Comparison of ENCODE assay signal across 8 cellular contexts in the genomic region with DNA sequence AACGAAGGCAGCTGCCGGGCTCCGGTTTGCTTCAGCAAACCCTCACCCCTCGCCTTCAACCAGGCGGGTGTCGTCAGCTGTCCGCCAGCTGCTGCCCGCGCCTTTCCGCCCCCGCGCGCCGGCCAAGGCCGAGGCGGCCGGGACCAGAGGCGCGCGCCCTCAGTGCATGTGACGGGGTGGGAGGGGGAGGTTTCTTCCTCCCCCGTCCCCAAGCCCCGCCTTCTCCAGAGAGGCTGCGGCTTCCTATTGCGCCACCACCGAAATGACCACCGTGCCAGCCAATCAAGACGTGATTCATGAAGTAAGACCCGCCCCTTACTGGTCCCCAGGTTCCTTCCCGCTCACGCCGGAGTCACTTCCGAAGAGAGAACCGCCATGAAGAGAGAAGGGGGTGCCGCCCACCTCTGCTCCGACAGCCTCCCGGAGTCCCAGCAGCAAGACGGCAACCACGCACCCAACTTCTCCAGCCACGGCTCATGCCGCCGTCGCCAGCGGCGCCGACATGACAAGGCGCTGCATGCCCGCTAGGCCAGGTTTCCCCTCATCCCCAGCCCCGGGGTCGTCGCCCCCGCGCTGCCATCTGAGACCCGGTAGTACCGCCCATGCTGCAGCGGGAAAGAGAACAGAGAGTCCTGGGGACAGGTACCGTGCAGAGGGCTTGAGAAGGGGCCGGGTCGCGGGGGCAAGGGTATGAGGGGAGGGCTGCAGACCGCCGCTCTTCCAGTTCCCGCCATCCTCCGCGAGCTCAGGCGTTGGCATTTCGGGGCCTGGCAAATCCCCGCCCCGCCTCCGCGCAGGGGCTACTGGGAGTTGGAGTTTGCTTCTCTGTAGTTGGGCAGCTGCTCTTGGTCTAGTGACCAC. TPM values are rescaled to one million over a fixed set of nuclear protein-coding genes. Genes with fewer than 3 reads are reported as not detected.
DNase-seq lines count a peak whose midpoint lies in the region; ATAC-seq, FAIRE-seq and TF ChIP-seq lines count a peak whose summit lies in the region.

TSS of gene SLF2 (plus strand) at position 355 of the 861 bp plus-strand sequence. CDS start at position 503, 148 bp downstream.

- TF ChIP-seq CTCF in AG04449 (IDR thresholded peaks at IDR 0.05; ENCODE audit: insufficient read depth, low read length, missing control alignments) (no peak), WI38 (IDR thresholded peaks at IDR 0.05; ENCODE audit: low read depth, low read length) (no peak), bronchial epithelial cell (IDR thresholded peaks at IDR 0.05; ENCODE audit: insufficient read depth, low read length, severe bottlenecking) (no peak)

- H3K9me3 ChIP-seq in small intestine (ENCODE audit: control insufficient read depth, low read depth) = no peaks in the 10 kb centered on the region

- 0 to 1% (median 1%) methylated on average over 64 to 71 of the region's 71 CpGs for WGBS in small intestine, 3 donors

- peaks cover 0 to 4% of the 10 kb centered on the region in 2 donors for H3K4me1 ChIP-seq in small intestine (ENCODE audit: control insufficient read depth in 2 of 2, insufficient read depth in 1 of 2, low read depth in 1 of 2, low read length in 1 of 2)

- peak within 1 kb of the TSS; percentile 85 to 91 for H3K27ac ChIP-seq in small intestine (ENCODE audit: low read depth in 1 of 2, low read length in 1 of 2)

- CTCF ChIA-PET in AG04449 (lab: Yijun Ruan, JAX) = interaction anchor here (0.6 to 1.6 kb wide), 5 partner anchors 9 to 350 kb away, joined by 3 to 5 read pairs (median 3); no protein-coding TSS in a partner anchor

- ATAC-seq in GM18907 (IDR thresholded peaks at IDR 0.05; ENCODE audit: unreplicated experiment) (peak; percentile 95), HG03159 (IDR thresholded peaks at IDR 0.05; ENCODE audit: unreplicated experiment) (peak; percentile 94)

- DNase-seq in AG04449 (ENCODE audit: low read depth, low spot score) = peak; percentile 89
- peak; percentile 93 for DNase-seq in NCI-H2227 treated with DMSO at 0.1 percent for 48 hours (lab: John Stamatoyannopoulos, UW)
- DNase-seq in bronchial epithelial cell (ENCODE audit: low read depth) = peak; percentile 91
- peak; percentile 100 for DNase-seq in iPS-NIHi11 (ENCODE audit: low spot score)
- DNase-seq in small intestine = peak; percentile 99

- no peaks in the 10 kb centered on the region for H3K27me3 ChIP-seq in bronchial epithelial cell (ENCODE audit: control insufficient read depth, insufficient read depth, low read length)
- H3K27me3 ChIP-seq in small intestine (ENCODE audit: control insufficient read depth in 2 of 2, insufficient read depth in 2 of 2, low read length in 2 of 2) = no peaks in the 10 kb centered on the region

- H3K4me3 ChIP-seq in AG04449 (ENCODE audit: low read depth, low read length) (peak within 1 kb of the TSS; percentile 97), WI38 (ENCODE audit: low read depth, low read length) (peak within 1 kb of the TSS; percentile 95), bronchial epithelial cell (ENCODE audit: low read depth, low read length) (peak within 1 kb of the TSS; percentile 99), small intestine (ENCODE audit: low read depth in 1 of 2, low read length in 2 of 2) (peak within 1 kb of the TSS; percentile 81 to 94)

- no peak for FAIRE-seq in bronchial epithelial cell (lab: Jason Lieb, UNC)
- no peak for FAIRE-seq in small intestine (lab: Jason Lieb, UNC)

- POLR2A ChIA-PET in AG04449 (lab: Yijun Ruan, JAX) = interaction anchor here (0.5 to 1.3 kb wide), 3 partner anchors 23 to 96 kb away, joined by 3 read pairs; no protein-coding TSS in a partner anchor

- peaks cover 4% of the 10 kb centered on the region for H3K36me3 ChIP-seq in bronchial epithelial cell (ENCODE audit: control insufficient read depth, insufficient read depth, low read length)
- peaks cover 2 to 6% of the 10 kb centered on the region in 2 donors for H3K36me3 ChIP-seq in small intestine (ENCODE audit: control insufficient read depth in 2 of 2, insufficient read depth in 2 of 2, low read length in 2 of 2)

RNA-seq across cellular contexts. Expression of gene SLF2, which starts in this region (rescaled TPM):
- total RNA-seq in bronchial epithelial cell = 12.1 and 15.1 TPM in 2 replicates
- polyA plus RNA-seq in small intestine = 1 to 10 TPM; 3.8 to 6.7 (median 4.5) TPM

Comparison
In these comparisons a context has a peak if more than half of its experiments do, and no peak if none do; other contexts are left out.
1. Peak in every context shown above with its lines: DNase-seq, ATAC-seq, H3K4me3 ChIP-seq and H3K27ac ChIP-seq.